ENCODE assay signal across 11 cellular contexts in genomic region chr4:2930135-2930805, GRCh38. TPM values are rescaled to one million over a fixed set of nuclear protein-coding genes. Genes with fewer than 3 reads are reported as not detected.
DNase-seq lines count a peak whose midpoint lies in the region; ATAC-seq and TF ChIP-seq lines count a peak whose summit lies in the region.
"Had no signal": no experiment of that assay in that cellular context is flagged by ENCODE, and none has a peak within 500 bp of the region (broad histone marks: within the 10 kb centered on the region; RNA-seq: fewer than 3 reads in every experiment).

No MANE protein-coding gene starts in this region.

- ATAC-seq in CD4-positive, CD25-positive, alpha-beta regulatory T cell (ENCODE audit: low read depth in 2 of 2) = no peak
- ATAC-seq in body of pancreas (peak; percentile 3), GM18517 (IDR thresholded peaks at IDR 0.05; ENCODE audit: unreplicated experiment) (no peak), HG02870 (IDR thresholded peaks at IDR 0.05; ENCODE audit: unreplicated experiment) (no peak), HG03469 (IDR thresholded peaks at IDR 0.05; ENCODE audit: unreplicated experiment) (no peak)

- H3K27ac ChIP-seq in CD4-positive, CD25-positive, alpha-beta regulatory T cell (ENCODE audit: insufficient read depth, low read length, poor library complexity, severe bottlenecking) = peak overlapping the region; percentile 25
- H3K27ac ChIP-seq in body of pancreas = peak overlapping the region; percentile 77 to 92 (median 78)

- peaks cover 23% of the 10 kb centered on the region for H3K36me3 Mint-ChIP-seq in CD4-positive, CD25-positive, alpha-beta regulatory T cell
- peaks cover 30% of the 10 kb centered on the region for H3K36me3 Mint-ChIP-seq in nephron progenitor cell (ENCODE audit: low read depth)

- DNase-seq in CD4-positive, CD25-positive, alpha-beta regulatory T cell = no peak
- peak; percentile 18 for DNase-seq in HT-29 (ENCODE audit: low spot score)
- peak in 2 of 4 donors; percentile 26 to 59 for DNase-seq in body of pancreas
- DNase-seq in nephron progenitor cell = no peak
- no peak for DNase-seq in NCI-H187 treated with DMSO at 0.1 percent for 48 hours (lab: John Stamatoyannopoulos, UW)
- DNase-seq: NCI-H69; stimulated activated CD4-positive, alpha-beta T cell treated with anti-CD3 and anti-CD28 coated beads, Interleukin-2, amount 100 ng/mL, for 48 hours; T-helper 9 cell had no signal

- H3K9me3 ChIP-seq in CD4-positive, CD25-positive, alpha-beta regulatory T cell (ENCODE audit: control insufficient read depth in 2 of 2, low read length in 2 of 2) = no peaks in the 10 kb centered on the region
- no peaks in the 10 kb centered on the region for H3K9me3 ChIP-seq in body of pancreas

- WGBS in body of pancreas, 2 donors = 61 to 68% methylated on average over 11 to 12 of the region's 12 CpGs

- peak overlapping the region in 2 of 4 donors; percentile 41 to 58 for H3K4me3 Mint-ChIP-seq in CD4-positive, CD25-positive, alpha-beta regulatory T cell
- H3K4me3 Mint-ChIP-seq in nephron progenitor cell = no peak overlapping the region

- H3K36me3 ChIP-seq in CD4-positive, CD25-positive, alpha-beta regulatory T cell (ENCODE audit: control insufficient read depth, insufficient read depth, low read length) = peaks cover 48% of the 10 kb centered on the region
- peaks cover 0 to 10% of the 10 kb centered on the region in 2 donors for H3K36me3 ChIP-seq in body of pancreas (replicated peaks in 1 of 2; ENCODE audit: insufficient read depth in 1 of 2, low read depth in 2 of 2)

- no peaks in the 10 kb centered on the region for H3K27me3 Mint-ChIP-seq in CD4-positive, CD25-positive, alpha-beta regulatory T cell
- no peaks in the 10 kb centered on the region for H3K27me3 Mint-ChIP-seq in nephron progenitor cell (ENCODE audit: low read depth, poor library complexity)

- H3K4me3 ChIP-seq in CD4-positive, CD25-positive, alpha-beta regulatory T cell (ENCODE audit: low read depth, low read length) = no peak overlapping the region
- H3K4me3 ChIP-seq in body of pancreas = no peak overlapping the region

- H3K27me3 ChIP-seq in CD4-positive, CD25-positive, alpha-beta regulatory T cell (ENCODE audit: control insufficient read depth, insufficient read depth, low read length) = no peaks in the 10 kb centered on the region
- H3K27me3 ChIP-seq in body of pancreas = no peaks in the 10 kb centered on the region

- peak overlapping the region in 2 of 3 donors; percentile 59 to 76 for H3K27ac Mint-ChIP-seq in CD4-positive, CD25-positive, alpha-beta regulatory T cell
- H3K27ac Mint-ChIP-seq in nephron progenitor cell = peak overlapping the region; percentile 48

- H3K4me1 ChIP-seq in CD4-positive, CD25-positive, alpha-beta regulatory T cell (ENCODE audit: control insufficient read depth, insufficient read depth, low read length, poor library complexity, severe bottlenecking) = peaks cover 29% of the 10 kb centered on the region
- peaks cover 39% of the 10 kb centered on the region for H3K4me1 ChIP-seq in body of pancreas

- intact Hi-C loops in body of pancreas (cut with DNase I) = no loop called here

- TF ChIP-seq CTCF in body of pancreas (IDR thresholded peaks at IDR 0.05) (no peak), nephron progenitor cell (IDR thresholded peaks at IDR 0.05) (no peak)

- H3K4me1 Mint-ChIP-seq in CD4-positive, CD25-positive, alpha-beta regulatory T cell = peaks cover 0 to 21% (median 11%) of the 10 kb centered on the region in 4 donors
- H3K4me1 Mint-ChIP-seq in nephron progenitor cell = peaks cover 12% of the 10 kb centered on the region

- H3K9me3 Mint-ChIP-seq in CD4-positive, CD25-positive, alpha-beta regulatory T cell = no peaks in the 10 kb centered on the region
- H3K9me3 Mint-ChIP-seq in nephron progenitor cell = no peaks in the 10 kb centered on the region

- no peak for TF ChIP-seq POLR2A in body of pancreas (IDR thresholded peaks at IDR 0.05)

RNA-seq across cellular contexts. Expression of gene NOP14, which starts 32.9 kb away (rescaled TPM):
- total RNA-seq in CD4-positive, CD25-positive, alpha-beta regulatory T cell = 25.8 TPM
- polyA plus RNA-seq in CD4-positive, CD25-positive, alpha-beta regulatory T cell = 10 to 100 TPM in 2 of 4 donors, 1 to 10 TPM in 2; 7.6 to 15.0 (median 9.7) TPM
- total RNA-seq in HT-29 (2014; rRNA removed; shearing (Covaris generic)) = 26.2 and 29.2 TPM in 2 replicates
- 10 to 100 TPM; 20.0 to 20.1 TPM for total RNA-seq in body of pancreas

RNA-seq across cellular contexts. Expression of gene GRK4, which starts 33.1 kb away (rescaled TPM):
- 2.8 TPM for total RNA-seq in CD4-positive, CD25-positive, alpha-beta regulatory T cell
- 1 to 10 TPM in 2 of 4 donors, under 1 TPM in 2; 0.64 to 1.3 (median 1.0) TPM for polyA plus RNA-seq in CD4-positive, CD25-positive, alpha-beta regulatory T cell
- 2.3 and 3.7 TPM in 2 replicates for total RNA-seq in HT-29 (2014; rRNA removed; shearing (Covaris generic))
- 10 to 100 TPM in 1 of 2 donors, 1 to 10 TPM in 1; 6.5 to 14.5 TPM for total RNA-seq in body of pancreas
